2 cellular contexts compared by ENCODE assay signal in the genomic region with DNA sequence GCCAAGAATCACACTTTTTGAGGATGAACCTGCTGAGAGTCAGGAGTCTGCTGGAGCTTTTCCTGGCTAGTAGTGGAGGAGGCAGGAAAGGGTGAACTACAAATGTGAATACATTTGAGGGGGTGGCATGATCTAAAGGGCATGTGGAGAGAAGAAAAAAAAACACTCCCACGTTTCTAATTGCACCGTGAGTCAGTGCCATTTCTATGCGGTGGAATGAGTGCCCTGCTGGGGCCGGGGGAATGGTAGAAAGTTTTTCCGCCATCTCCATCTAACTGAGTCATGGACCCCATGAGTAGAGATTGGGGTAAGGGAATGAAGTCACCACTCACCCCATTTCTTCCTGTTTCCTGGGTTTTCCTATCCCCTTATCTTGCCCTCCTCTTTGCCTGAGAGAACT.
TF ChIP-seq lines count a peak whose summit lies in the region.

No MANE protein-coding gene starts in this region.

TF ChIP-seq in endothelial cell of umbilical vein, 7 proteins besides CTCF, POLR2A, EP300 and RAD21:
- TF ChIP-seq MYC (IDR thresholded peaks at IDR 0.05; ENCODE audit: low read depth, low read length): no peak
- no peak for TF ChIP-seq JUN (IDR thresholded peaks at IDR 0.05; ENCODE audit: borderline replicate concordance, insufficient read depth, insufficient read length, low read depth)
- TF ChIP-seq GATA2 (IDR thresholded peaks at IDR 0.05; ENCODE audit: insufficient read depth, insufficient read length, low read depth, low read length): no peak
- TF ChIP-seq FOS (IDR thresholded peaks at IDR 0.05; ENCODE audit: borderline replicate concordance, insufficient read depth, low read length): peak; percentile 15
- TF ChIP-seq EZH2 (IDR thresholded peaks at IDR 0.05; ENCODE audit: borderline replicate concordance, low read depth, low read length, severe bottlenecking): no peak
- TF ChIP-seq POLR2AphosphoS5 (IDR thresholded peaks at IDR 0.05; ENCODE audit: insufficient read depth, low read depth, low read length): no peak
- TF ChIP-seq, protein P1, sequence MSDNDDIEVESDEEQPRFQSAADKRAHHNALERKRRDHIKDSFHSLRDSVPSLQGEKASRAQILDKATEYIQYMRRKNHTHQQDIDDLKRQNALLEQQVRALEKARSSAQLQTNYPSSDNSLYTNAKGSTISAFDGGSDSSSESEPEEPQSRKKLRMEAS (IDR thresholded peaks at IDR 0.05; ENCODE audit: insufficient read depth, insufficient read length): no peak

TF ChIP-seq in GM12891, 5 proteins besides CTCF, POLR2A, EP300 and RAD21:
- no peak for TF ChIP-seq POLR2AphosphoS5 (IDR thresholded peaks at IDR 0.05; ENCODE audit: low read depth, low read length)
